Comparison of ENCODE assay signal across 1 cellular context in the genomic region with DNA sequence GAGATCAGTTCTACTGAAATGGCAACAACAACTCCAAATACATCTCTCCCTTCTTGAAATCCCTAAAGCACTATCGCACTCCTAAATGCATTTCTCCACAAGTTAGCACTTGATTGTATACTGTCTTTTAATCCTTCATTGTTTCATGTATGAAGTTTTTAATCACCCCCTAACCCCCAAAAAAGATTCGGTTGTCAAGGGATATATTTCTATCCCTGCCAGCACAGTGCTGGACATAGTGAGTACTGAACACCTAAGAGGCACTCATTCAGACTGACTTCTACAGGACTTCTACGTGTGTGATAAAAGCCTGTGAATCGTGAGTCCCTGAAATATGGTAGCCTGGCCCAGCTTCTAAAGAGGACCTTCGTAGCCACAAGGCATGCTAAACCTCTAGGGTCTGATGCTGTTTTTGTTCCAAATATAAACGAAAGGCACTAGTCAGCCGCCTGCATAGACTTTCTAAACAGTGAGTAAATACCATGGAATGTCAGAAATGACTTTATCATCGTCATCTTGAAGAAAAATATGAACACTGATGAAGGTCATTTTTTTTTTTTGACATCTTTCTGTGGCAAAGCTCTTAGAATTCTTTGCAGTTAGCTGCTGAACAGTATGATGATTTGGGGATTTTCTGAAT.
TF ChIP-seq lines count a peak whose summit lies in the region.

No MANE protein-coding gene starts in this region.

TF ChIP-seq in endothelial cell of umbilical vein, 7 proteins besides CTCF, POLR2A, EP300 and RAD21:
- TF ChIP-seq MYC (IDR thresholded peaks at IDR 0.05; ENCODE audit: low read depth, low read length) (no peak), MAX (IDR thresholded peaks at IDR 0.05; ENCODE audit: insufficient read depth, insufficient read length) (no peak), FOS (IDR thresholded peaks at IDR 0.05; ENCODE audit: borderline replicate concordance, insufficient read depth, low read length) (peak; percentile 35), EZH2 (IDR thresholded peaks at IDR 0.05; ENCODE audit: borderline replicate concordance, low read depth, low read length, severe bottlenecking) (no peak), JUN (IDR thresholded peaks at IDR 0.05; ENCODE audit: borderline replicate concordance, insufficient read depth, insufficient read length, low read depth) (peak; percentile 46), POLR2AphosphoS5 (IDR thresholded peaks at IDR 0.05; ENCODE audit: insufficient read depth, low read depth, low read length) (no peak), GATA2 (IDR thresholded peaks at IDR 0.05; ENCODE audit: insufficient read depth, insufficient read length, low read depth, low read length) (peak; percentile 75)
